12 cellular contexts compared by ENCODE assay signal in genomic region chr6:145761584-145761983, GRCh38. TPM values are rescaled to one million over a fixed set of nuclear protein-coding genes. Genes with fewer than 3 reads are reported as not detected.
A peak's percentile ranks its signal among the peaks of the same experiment; 100 is the strongest.
DNase-seq lines count a peak whose midpoint lies in the region; ATAC-seq and TF ChIP-seq lines count a peak whose summit lies in the region.
"Had no signal": no experiment of that assay in that cellular context is flagged by ENCODE, and none has a peak within 500 bp of the region (broad histone marks: within the 10 kb centered on the region; RNA-seq: fewer than 3 reads in every experiment).

No MANE protein-coding gene starts in this region.

- intact Hi-C loops in activated CD8-positive, alpha-beta T cell treated with anti-CD3 and anti-CD28 coated beads for 36 hours (cut with micrococcal nuclease), result no loop called here

- no peaks in the 10 kb centered on the region for H3K27me3 Mint-ChIP-seq in activated CD8-positive, alpha-beta T cell treated with anti-CD3 and anti-CD28 coated beads for 36 hours
- H3K27me3 Mint-ChIP-seq in activated CD8-positive, alpha-beta T cell treated with anti-CD3 and anti-CD28 coated beads, Interleukin-2, amount 10 ng/mL, durations not matched to agents 7 days and 5 days (ENCODE audit: low read depth), result no peaks in the 10 kb centered on the region
- H3K27me3 Mint-ChIP-seq in stimulated activated memory B cell treated with anti-CD40 and anti-IgM and Interleukin-4, amounts not matched to agents 10 μg/mL and 1 μg/mL and 100 μg/mL, for 72 hours, result no peaks in the 10 kb centered on the region
- H3K27me3 Mint-ChIP-seq in activated CD8-positive, alpha-beta memory T cell treated with anti-CD3 and anti-CD28 coated beads, Interleukin-2, amount 10 ng/mL, durations not matched to agents 7 days and 5 days, result no peaks in the 10 kb centered on the region

- no peak overlapping the region for H3K27ac Mint-ChIP-seq in activated CD8-positive, alpha-beta T cell treated with anti-CD3 and anti-CD28 coated beads for 36 hours
- no peak overlapping the region for H3K27ac Mint-ChIP-seq in activated CD8-positive, alpha-beta T cell treated with anti-CD3 and anti-CD28 coated beads, Interleukin-2, amount 10 ng/mL, durations not matched to agents 7 days and 5 days
- H3K27ac Mint-ChIP-seq in stimulated activated memory B cell treated with anti-CD40 and anti-IgM and Interleukin-4, amounts not matched to agents 10 μg/mL and 1 μg/mL and 100 μg/mL, for 72 hours, result no peak overlapping the region
- no peak overlapping the region for H3K27ac Mint-ChIP-seq in activated CD8-positive, alpha-beta memory T cell treated with anti-CD3 and anti-CD28 coated beads, Interleukin-2, amount 10 ng/mL, durations not matched to agents 7 days and 5 days

- no peak overlapping the region for H3K4me3 Mint-ChIP-seq in activated CD8-positive, alpha-beta T cell treated with anti-CD3 and anti-CD28 coated beads for 36 hours
- no peak overlapping the region for H3K4me3 Mint-ChIP-seq in activated CD8-positive, alpha-beta T cell treated with anti-CD3 and anti-CD28 coated beads, Interleukin-2, amount 10 ng/mL, durations not matched to agents 7 days and 5 days
- no peak overlapping the region for H3K4me3 Mint-ChIP-seq in stimulated activated memory B cell treated with anti-CD40 and anti-IgM and Interleukin-4, amounts not matched to agents 10 μg/mL and 1 μg/mL and 100 μg/mL, for 72 hours
- no peak overlapping the region for H3K4me3 Mint-ChIP-seq in activated CD8-positive, alpha-beta memory T cell treated with anti-CD3 and anti-CD28 coated beads, Interleukin-2, amount 10 ng/mL, durations not matched to agents 7 days and 5 days

- peaks cover 1% of the 10 kb centered on the region for H3K9me3 Mint-ChIP-seq in activated CD8-positive, alpha-beta T cell treated with anti-CD3 and anti-CD28 coated beads for 36 hours
- no peaks in the 10 kb centered on the region for H3K9me3 Mint-ChIP-seq in activated CD8-positive, alpha-beta T cell treated with anti-CD3 and anti-CD28 coated beads, Interleukin-2, amount 10 ng/mL, durations not matched to agents 7 days and 5 days (ENCODE audit: insufficient read depth)
- peaks cover 4% of the 10 kb centered on the region for H3K9me3 Mint-ChIP-seq in stimulated activated memory B cell treated with anti-CD40 and anti-IgM and Interleukin-4, amounts not matched to agents 10 μg/mL and 1 μg/mL and 100 μg/mL, for 72 hours
- H3K9me3 Mint-ChIP-seq in activated CD8-positive, alpha-beta memory T cell treated with anti-CD3 and anti-CD28 coated beads, Interleukin-2, amount 10 ng/mL, durations not matched to agents 7 days and 5 days (ENCODE audit: low read depth), result no peaks in the 10 kb centered on the region

- TF ChIP-seq RAD21 in Ishikawa (IDR thresholded peaks at IDR 0.05; ENCODE audit: low read depth), result peak; percentile 31; the same call in 1 of the 2 replicates

- TF ChIP-seq EP300 in Ishikawa (IDR thresholded peaks at IDR 0.05; ENCODE audit: borderline replicate concordance), result no peak

- POLR2A ChIA-PET in activated CD8-positive, alpha-beta T cell treated with anti-CD3 and anti-CD28 coated beads for 36 hours (lab: Charles Lee), result no interaction called here
- POLR2A ChIA-PET in activated CD8-positive, alpha-beta T cell treated with anti-CD3 and anti-CD28 coated beads, Interleukin-2, amount 10 ng/mL, durations not matched to agents 7 days and 5 days (lab: Charles Lee), result no interaction called here

- peak; percentile 5 for DNase-seq in activated CD8-positive, alpha-beta T cell treated with anti-CD3 and anti-CD28 coated beads for 36 hours
- no peak for DNase-seq in activated CD8-positive, alpha-beta T cell treated with anti-CD3 and anti-CD28 coated beads, Interleukin-2, amount 10 ng/mL, durations not matched to agents 7 days and 5 days
- DNase-seq in activated naive CD4-positive, alpha-beta T cell treated with Interleukin-2 at 50 U/mL for 16 hours, result no peak
- DNase-seq in medulla oblongata (ENCODE audit: extremely low spot score), result no peak
- DNase-seq in activated CD8-positive, alpha-beta memory T cell treated with anti-CD3 and anti-CD28 coated beads, Interleukin-2, amount 10 ng/mL, durations not matched to agents 7 days and 5 days, result no peak
- DNase-seq: activated CD4-positive, alpha-beta T cell treated with anti-CD3 and anti-CD28 coated beads for 4 hours; EL; esophagus squamous epithelium; right cardiac atrium had no signal

- no peaks in the 10 kb centered on the region for H3K4me1 Mint-ChIP-seq in activated CD8-positive, alpha-beta T cell treated with anti-CD3 and anti-CD28 coated beads for 36 hours (ENCODE audit: low read depth)
- no peaks in the 10 kb centered on the region for H3K4me1 Mint-ChIP-seq in activated CD8-positive, alpha-beta T cell treated with anti-CD3 and anti-CD28 coated beads, Interleukin-2, amount 10 ng/mL, durations not matched to agents 7 days and 5 days (ENCODE audit: low read depth)
- no peaks in the 10 kb centered on the region for H3K4me1 Mint-ChIP-seq in stimulated activated memory B cell treated with anti-CD40 and anti-IgM and Interleukin-4, amounts not matched to agents 10 μg/mL and 1 μg/mL and 100 μg/mL, for 72 hours
- no peaks in the 10 kb centered on the region for H3K4me1 Mint-ChIP-seq in activated CD8-positive, alpha-beta memory T cell treated with anti-CD3 and anti-CD28 coated beads, Interleukin-2, amount 10 ng/mL, durations not matched to agents 7 days and 5 days

- no peak for TF ChIP-seq CTCF in activated CD8-positive, alpha-beta T cell treated with anti-CD3 and anti-CD28 coated beads for 36 hours (IDR thresholded peaks at IDR 0.05)

- CTCF ChIA-PET in activated CD8-positive, alpha-beta T cell treated with anti-CD3 and anti-CD28 coated beads for 36 hours (lab: Charles Lee), result no interaction called here
- CTCF ChIA-PET in activated CD8-positive, alpha-beta T cell treated with anti-CD3 and anti-CD28 coated beads, Interleukin-2, amount 10 ng/mL, durations not matched to agents 7 days and 5 days (lab: Charles Lee), result interaction anchor here (0.7 kb wide), 1 partner anchor 32 kb away, joined by 3 read pairs; no protein-coding TSS in a partner anchor
- CTCF ChIA-PET in activated CD8-positive, alpha-beta memory T cell treated with anti-CD3 and anti-CD28 coated beads, Interleukin-2, amount 10 ng/mL, durations not matched to agents 7 days and 5 days (lab: Charles Lee), result no interaction called here

- no peaks in the 10 kb centered on the region for H3K36me3 Mint-ChIP-seq in activated CD8-positive, alpha-beta T cell treated with anti-CD3 and anti-CD28 coated beads for 36 hours (ENCODE audit: low read depth)
- H3K36me3 Mint-ChIP-seq in activated CD8-positive, alpha-beta T cell treated with anti-CD3 and anti-CD28 coated beads, Interleukin-2, amount 10 ng/mL, durations not matched to agents 7 days and 5 days (ENCODE audit: low read depth), result no peaks in the 10 kb centered on the region
- H3K36me3 Mint-ChIP-seq in stimulated activated memory B cell treated with anti-CD40 and anti-IgM and Interleukin-4, amounts not matched to agents 10 μg/mL and 1 μg/mL and 100 μg/mL, for 72 hours, result no peaks in the 10 kb centered on the region
- H3K36me3 Mint-ChIP-seq in activated CD8-positive, alpha-beta memory T cell treated with anti-CD3 and anti-CD28 coated beads, Interleukin-2, amount 10 ng/mL, durations not matched to agents 7 days and 5 days, result no peaks in the 10 kb centered on the region

- peak; percentile 42 for ATAC-seq in activated CD8-positive, alpha-beta T cell treated with anti-CD3 and anti-CD28 coated beads for 36 hours
- ATAC-seq in activated CD8-positive, alpha-beta T cell treated with anti-CD3 and anti-CD28 coated beads, Interleukin-2, amount 10 ng/mL, durations not matched to agents 7 days and 5 days, result no peak
- peak; percentile 85 for ATAC-seq in GM21529 (IDR thresholded peaks at IDR 0.05; ENCODE audit: unreplicated experiment)
- peak; percentile 56 for ATAC-seq in stimulated activated memory B cell treated with anti-CD40 and anti-IgM and Interleukin-4, amounts not matched to agents 10 μg/mL and 1 μg/mL and 100 μg/mL, for 72 hours
- no peak for ATAC-seq in activated CD8-positive, alpha-beta memory T cell treated with anti-CD3 and anti-CD28 coated beads, Interleukin-2, amount 10 ng/mL, durations not matched to agents 7 days and 5 days
- ATAC-seq: right cardiac atrium had no signal

TF ChIP-seq in Ishikawa, 13 proteins besides CTCF, POLR2A, EP300 and RAD21 (continues in another document):
- TF ChIP-seq TEAD4 (IDR thresholded peaks at IDR 0.05) (no peak), CEBPB (IDR thresholded peaks at IDR 0.05) (no peak), EGR1 (IDR thresholded peaks at IDR 0.05) (no peak), NFIC (IDR thresholded peaks at IDR 0.05) (no peak), CREB1 (IDR thresholded peaks at IDR 0.05; ENCODE audit: low read depth) (no peak), YY1 (IDR thresholded peaks at IDR 0.05; ENCODE audit: low read depth) (no peak), TAF1 (IDR thresholded peaks at IDR 0.05; ENCODE audit: low read depth) (no peak)
- TF ChIP-seq, protein P1, sequence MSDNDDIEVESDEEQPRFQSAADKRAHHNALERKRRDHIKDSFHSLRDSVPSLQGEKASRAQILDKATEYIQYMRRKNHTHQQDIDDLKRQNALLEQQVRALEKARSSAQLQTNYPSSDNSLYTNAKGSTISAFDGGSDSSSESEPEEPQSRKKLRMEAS (IDR thresholded peaks at IDR 0.05), result no peak

RNA-seq across cellular contexts. Expression of gene EPM2A, which starts 26.3 kb away (rescaled TPM):
- 10 to 100 TPM in 1 of 2 experiments, 1 to 10 TPM in 1; 9.1 to 10.7 TPM for total RNA-seq in activated CD8-positive, alpha-beta T cell treated with anti-CD3 and anti-CD28 coated beads for 36 hours
- total RNA-seq in activated CD8-positive, alpha-beta T cell treated with anti-CD3 and anti-CD28 coated beads, Interleukin-2, amount 10 ng/mL, durations not matched to agents 7 days and 5 days, result 1 to 10 TPM; 6.3 to 7.5 TPM
- total RNA-seq in activated CD8-positive, alpha-beta memory T cell treated with anti-CD3 and anti-CD28 coated beads, Interleukin-2, amount 10 ng/mL, durations not matched to agents 7 days and 5 days, result 1 to 10 TPM; 7.0 TPM

RNA-seq across cellular contexts. Expression of gene FBXO30, which starts 53.0 kb away (rescaled TPM):
- 1 to 10 TPM; 3.1 to 3.4 TPM for total RNA-seq in activated CD8-positive, alpha-beta T cell treated with anti-CD3 and anti-CD28 coated beads for 36 hours
- 1 to 10 TPM; 3.5 to 4.1 TPM for total RNA-seq in activated CD8-positive, alpha-beta T cell treated with anti-CD3 and anti-CD28 coated beads, Interleukin-2, amount 10 ng/mL, durations not matched to agents 7 days and 5 days
- 1 to 10 TPM; 4.2 to 7.4 TPM for total RNA-seq in activated CD8-positive, alpha-beta memory T cell treated with anti-CD3 and anti-CD28 coated beads, Interleukin-2, amount 10 ng/mL, durations not matched to agents 7 days and 5 days

Comparison
In these comparisons a context has a peak if more than half of its experiments do, and no peak if none do; other contexts are left out.
1. ATAC-seq: peak in activated CD8-positive, alpha-beta T cell treated with anti-CD3 and anti-CD28 coated beads for 36 hours (single experiment), GM21529 (single experiment) and stimulated activated memory B cell treated with anti-CD40 and anti-IgM and Interleukin-4, amounts not matched to agents 10 μg/mL and 1 μg/mL and 100 μg/mL, for 72 hours (single experiment); none in activated CD8-positive, alpha-beta T cell treated with anti-CD3 and anti-CD28 coated beads, Interleukin-2, amount 10 ng/mL, durations not matched to agents 7 days and 5 days (single experiment) and activated CD8-positive, alpha-beta memory T cell treated with anti-CD3 and anti-CD28 coated beads, Interleukin-2, amount 10 ng/mL, durations not matched to agents 7 days and 5 days (single experiment).